Comparison of ENCODE assay signal across 1 cellular context in the genomic region with DNA sequence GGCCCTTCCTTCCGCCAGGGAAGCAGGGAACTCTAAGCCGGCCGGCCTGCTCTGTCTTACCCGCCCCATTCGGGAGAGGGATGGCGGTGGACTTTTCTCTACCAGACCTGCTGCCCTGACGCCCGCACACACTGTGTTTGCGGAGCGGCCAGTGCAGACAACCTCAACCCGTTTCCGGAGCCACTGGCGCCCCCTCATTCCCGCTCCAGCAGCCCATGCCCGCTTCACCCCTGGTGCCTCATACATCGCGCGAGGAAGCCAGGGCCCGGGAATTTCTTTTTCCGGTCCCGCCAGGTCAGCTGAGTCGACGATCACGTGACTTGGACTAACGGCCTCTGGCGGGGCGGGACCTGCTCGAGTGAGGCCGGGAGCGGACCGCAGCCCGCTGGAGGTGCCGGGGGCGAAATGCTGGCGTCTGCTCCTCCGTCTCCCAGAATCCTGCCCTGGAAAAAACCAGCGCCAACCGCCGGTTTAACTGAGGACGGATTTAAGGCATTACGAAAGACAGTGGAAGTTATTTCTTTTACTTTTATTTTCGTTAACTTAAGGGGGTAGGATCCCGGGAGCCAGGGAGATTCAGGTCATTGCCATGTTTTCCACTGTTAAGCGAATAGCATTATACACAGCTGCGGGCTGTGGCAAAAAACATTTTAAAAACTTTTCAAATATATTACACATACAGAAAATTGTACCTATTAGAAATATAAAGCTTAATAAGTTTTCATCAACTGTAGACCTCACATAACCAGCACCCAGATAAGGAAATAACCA.
TF ChIP-seq lines count a peak whose summit lies in the region.

No MANE protein-coding gene starts in this region.

TF ChIP-seq in liver, 16 proteins besides CTCF, POLR2A, EP300 and RAD21:
- TF ChIP-seq, protein P1, sequence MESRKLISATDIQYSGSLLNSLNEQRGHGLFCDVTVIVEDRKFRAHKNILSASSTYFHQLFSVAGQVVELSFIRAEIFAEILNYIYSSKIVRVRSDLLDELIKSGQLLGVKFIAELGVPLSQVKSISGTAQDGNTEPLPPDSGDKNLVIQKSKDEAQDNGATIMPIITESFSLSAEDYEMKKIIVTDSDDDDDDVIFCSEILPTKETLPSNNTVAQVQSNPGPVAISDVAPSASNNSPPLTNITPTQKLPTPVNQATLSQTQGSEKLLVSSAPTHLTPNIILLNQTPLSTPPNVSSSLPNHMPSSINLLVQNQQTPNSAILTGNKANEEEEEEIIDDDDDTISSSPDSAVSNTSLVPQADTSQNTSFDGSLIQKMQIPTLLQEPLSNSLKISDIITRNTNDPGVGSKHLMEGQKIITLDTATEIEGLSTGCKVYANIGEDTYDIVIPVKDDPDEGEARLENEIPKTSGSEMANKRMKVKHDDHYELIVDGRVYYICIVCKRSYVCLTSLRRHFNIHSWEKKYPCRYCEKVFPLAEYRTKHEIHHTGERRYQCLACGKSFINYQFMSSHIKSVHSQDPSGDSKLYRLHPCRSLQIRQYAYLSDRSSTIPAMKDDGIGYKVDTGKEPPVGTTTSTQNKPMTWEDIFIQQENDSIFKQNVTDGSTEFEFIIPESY (IDR thresholded peaks at IDR 0.05), result peak; percentile 96
- TF ChIP-seq, protein P2, sequence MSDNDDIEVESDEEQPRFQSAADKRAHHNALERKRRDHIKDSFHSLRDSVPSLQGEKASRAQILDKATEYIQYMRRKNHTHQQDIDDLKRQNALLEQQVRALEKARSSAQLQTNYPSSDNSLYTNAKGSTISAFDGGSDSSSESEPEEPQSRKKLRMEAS (IDR thresholded peaks at IDR 0.05), result peak; percentile 40
- peak in 1 of 2 donors; percentile 16 for TF ChIP-seq RXRA (IDR thresholded peaks at IDR 0.05)
- peak; percentile 32 for TF ChIP-seq YY1 (IDR thresholded peaks at IDR 0.05)
- peak in 1 of 2 donors; percentile 6 for TF ChIP-seq HNF4A (conservative IDR thresholded peaks at IDR 0.05)
- TF ChIP-seq GABPA (IDR thresholded peaks at IDR 0.05 in 1 of 2, conservative IDR thresholded peaks at IDR 0.05 in 1 of 2), result peak in 1 of 2 donors; percentile 82
TF ChIP-seq in liver: peak in this region for 6; not testable (repeated sequence) for 10.
